In genomic region chr2:234430892-234431291, GRCh38 we compare ENCODE assay signal across 22 cellular contexts.
DNase-seq lines count a peak whose midpoint lies in the region; ATAC-seq and TF ChIP-seq lines count a peak whose summit lies in the region.
"Had no signal": no experiment of that assay in that cellular context is flagged by ENCODE, and none has a peak within 500 bp of the region (broad histone marks: within the 10 kb centered on the region; RNA-seq: fewer than 3 reads in every experiment).

No MANE protein-coding gene starts in this region.

- H3K9me3 ChIP-seq in breast epithelium: no peaks in the 10 kb centered on the region
- no peaks in the 10 kb centered on the region for H3K9me3 ChIP-seq in Panc1 (ENCODE audit: control insufficient read depth, insufficient read depth, low read depth, low read length)
- H3K9me3 ChIP-seq in mesenchymal stem cell (ENCODE audit: control insufficient read depth, low read length): no peaks in the 10 kb centered on the region
- H3K9me3 ChIP-seq in gastrocnemius medialis: no peaks in the 10 kb centered on the region
- H3K9me3 ChIP-seq in left lung: no peaks in the 10 kb centered on the region
- no peaks in the 10 kb centered on the region for H3K9me3 ChIP-seq in MG63
- H3K9me3 ChIP-seq: BE2C had no signal

- no peaks in the 10 kb centered on the region for H3K36me3 ChIP-seq in breast epithelium
- H3K36me3 ChIP-seq in Panc1 (ENCODE audit: control insufficient read depth, insufficient read depth, low read length): no peaks in the 10 kb centered on the region
- H3K36me3 ChIP-seq in mesenchymal stem cell (ENCODE audit: control insufficient read depth in 1 of 2, insufficient read depth in 2 of 2, low read depth in 1 of 2, low read length in 2 of 2): no peaks in the 10 kb centered on the region
- no peaks in the 10 kb centered on the region for H3K36me3 ChIP-seq in gastrocnemius medialis
- no peaks in the 10 kb centered on the region for H3K36me3 ChIP-seq in left lung
- no peaks in the 10 kb centered on the region for H3K36me3 ChIP-seq in MG63
- H3K36me3 ChIP-seq: BE2C had no signal

- no peaks in the 10 kb centered on the region for H3K4me1 ChIP-seq in breast epithelium
- H3K4me1 ChIP-seq in Panc1 (ENCODE audit: control insufficient read depth, insufficient read depth, low read length): peaks cover 2% of the 10 kb centered on the region; the same call in 1 of the 2 replicates
- peaks cover 5% of the 10 kb centered on the region for H3K4me1 ChIP-seq in mesenchymal stem cell (ENCODE audit: control insufficient read depth, insufficient read depth, low read depth, low read length)
- H3K4me1 ChIP-seq in gastrocnemius medialis: no peaks in the 10 kb centered on the region
- H3K4me1 ChIP-seq in left lung: peaks cover 0 to 25% of the 10 kb centered on the region in 2 donors
- H3K4me1 ChIP-seq: BE2C had no signal

- ATAC-seq in Panc1 (no peak), gastrocnemius medialis (no peak), left lung (no peak)
- no peak for ATAC-seq in stimulated activated effector memory CD8-positive, alpha-beta T cell treated with anti-CD3 and anti-CD28 coated beads, Interleukin-12 subunit alpha, Interleukin-12 subunit beta, amount 100 ng/mL, for 72 hours
- ATAC-seq: SK-N-SH treated with all-trans-retinoic acid at 6 μM for 48 hours had no signal

- in situ Hi-C loops in Panc1 (cut with HindIII; ENCODE audit: low pct_unique_long_range_greater_than_20kb, low sequenced_read_pairs) (no loop called here), gastrocnemius medialis (cut with MboI; ENCODE audit: low sequenced_read_pairs in 4 of 4) (no loop called here)

- intact Hi-C loops in MCF 10A (cut with micrococcal nuclease) (no loop called here), breast epithelium (cut with DNase I; ENCODE audit: low total_unique reads) (no loop called here), Panc1 (cut with micrococcal nuclease; ENCODE audit: unreplicated experiment) (no loop called here), gastrocnemius medialis (cut with DNase I; ENCODE audit: low total_unique reads) (no loop called here), left lung (cut with DNase I) (no loop called here)

- no peak overlapping the region for H2BK5ac ChIP-seq in mesenchymal stem cell (ENCODE audit: low read depth, low read length, poor library complexity, severe bottlenecking)

- H3K9me3 Mint-ChIP-seq in MCF 10A (ENCODE audit: unreplicated experiment): no peaks in the 10 kb centered on the region
- H3K9me3 Mint-ChIP-seq in stimulated activated effector memory CD8-positive, alpha-beta T cell treated with anti-CD3 and anti-CD28 coated beads, Interleukin-12 subunit alpha, Interleukin-12 subunit beta, amount 100 ng/mL, for 72 hours: no peaks in the 10 kb centered on the region

- no peak overlapping the region for H3K27ac ChIP-seq in breast epithelium
- 0 out of 2 replicates have a peak overlapping the region, but pooled peaks have one; percentile 2 for H3K27ac ChIP-seq in Panc1 (ENCODE audit: low read length)
- no peak overlapping the region for H3K27ac ChIP-seq in mesenchymal stem cell (ENCODE audit: low read length, poor library complexity, severe bottlenecking)
- no peak overlapping the region for H3K27ac ChIP-seq in gastrocnemius medialis
- no peak overlapping the region for H3K27ac ChIP-seq in left lung

- H2BK12ac ChIP-seq in mesenchymal stem cell (ENCODE audit: low read length in 2 of 2): no peak overlapping the region

- no peak overlapping the region for H2BK15ac ChIP-seq in mesenchymal stem cell (ENCODE audit: low read depth, poor library complexity, severe bottlenecking)

- no peaks in the 10 kb centered on the region for H3K27me3 Mint-ChIP-seq in MCF 10A (ENCODE audit: insufficient read depth, unreplicated experiment)

- H3K4ac ChIP-seq in mesenchymal stem cell (ENCODE audit: low read depth in 1 of 2, low read length in 2 of 2): no peak overlapping the region

- peaks cover 6% of the 10 kb centered on the region for H3K4me1 Mint-ChIP-seq in MCF 10A (ENCODE audit: insufficient read depth, unreplicated experiment)
- peaks cover 51% of the 10 kb centered on the region for H3K4me1 Mint-ChIP-seq in stimulated activated effector memory CD8-positive, alpha-beta T cell treated with anti-CD3 and anti-CD28 coated beads, Interleukin-12 subunit alpha, Interleukin-12 subunit beta, amount 100 ng/mL, for 72 hours

- H2AK5ac ChIP-seq in mesenchymal stem cell (ENCODE audit: low read length, severe bottlenecking): peak overlapping the region; percentile 39

- peak overlapping the region; percentile 59 for H3K27ac Mint-ChIP-seq in MCF 10A (ENCODE audit: low read depth, unreplicated experiment)
- peak overlapping the region; percentile 49 for H3K27ac Mint-ChIP-seq in stimulated activated effector memory CD8-positive, alpha-beta T cell treated with anti-CD3 and anti-CD28 coated beads, Interleukin-12 subunit alpha, Interleukin-12 subunit beta, amount 100 ng/mL, for 72 hours

- no peak overlapping the region for H3K9ac ChIP-seq in mesenchymal stem cell (ENCODE audit: low read length)

- no peak overlapping the region for H3K4me3 ChIP-seq in breast epithelium
- no peak overlapping the region for H3K4me3 ChIP-seq in Panc1 (ENCODE audit: low read depth in 2 of 2, low read length in 2 of 2)
- no peak overlapping the region for H3K4me3 ChIP-seq in mesenchymal stem cell (ENCODE audit: insufficient read depth in 1 of 2, low read depth in 1 of 2, low read length in 2 of 2)
- no peak overlapping the region for H3K4me3 ChIP-seq in gastrocnemius medialis
- no peak overlapping the region for H3K4me3 ChIP-seq in left lung
- no peak overlapping the region for H3K4me3 ChIP-seq in MG63

- BruUV-seq in MCF 10A (replicated peaks; lab: Mats Ljungman, UMichigan) (no TSS peak), Panc1 (replicated peaks; lab: Mats Ljungman, UMichigan) (no TSS peak)

- WGBS in mesenchymal stem cell: 20% methylated on average over 1 of the region's 2 CpGs

- H3K27me3 ChIP-seq in breast epithelium (no peaks in the 10 kb centered on the region), Panc1 (ENCODE audit: control insufficient read depth, insufficient read depth, low read length) (no peaks in the 10 kb centered on the region), mesenchymal stem cell (ENCODE audit: control insufficient read depth in 1 of 2, insufficient read depth in 1 of 2, low read length in 2 of 2) (no peaks in the 10 kb centered on the region), gastrocnemius medialis (no peaks in the 10 kb centered on the region), left lung (no peaks in the 10 kb centered on the region), MG63 (no peaks in the 10 kb centered on the region)
- H3K27me3 ChIP-seq: BE2C had no signal

- CTCF ChIA-PET in MCF 10A (lab: Yijun Ruan, JAX): no interaction called here
- CTCF ChIA-PET in Panc1 (lab: Charles Lee): no interaction called here

- no peak overlapping the region for H3K23ac ChIP-seq in mesenchymal stem cell (ENCODE audit: low read length in 2 of 2)

- H2AFZ ChIP-seq in mesenchymal stem cell (ENCODE audit: low read depth, low read length): no peak overlapping the region

- H3K36me3 Mint-ChIP-seq in MCF 10A (ENCODE audit: insufficient read depth, unreplicated experiment): peaks cover 6% of the 10 kb centered on the region
- H3K36me3 Mint-ChIP-seq in stimulated activated effector memory CD8-positive, alpha-beta T cell treated with anti-CD3 and anti-CD28 coated beads, Interleukin-12 subunit alpha, Interleukin-12 subunit beta, amount 100 ng/mL, for 72 hours: peaks cover 8% of the 10 kb centered on the region

- no peak overlapping the region for H3K18ac ChIP-seq in mesenchymal stem cell (ENCODE audit: low read depth in 1 of 2, low read length in 2 of 2)

- no peak overlapping the region for H3K4me3 Mint-ChIP-seq in MCF 10A (ENCODE audit: unreplicated experiment)
- no peak overlapping the region for H3K4me3 Mint-ChIP-seq in stimulated activated effector memory CD8-positive, alpha-beta T cell treated with anti-CD3 and anti-CD28 coated beads, Interleukin-12 subunit alpha, Interleukin-12 subunit beta, amount 100 ng/mL, for 72 hours

- POLR2A ChIA-PET in MCF 10A (lab: Yijun Ruan, JAX) (interaction anchor here (0.6 kb wide), 1 partner anchor 32 kb away, joined by 3 read pairs; no protein-coding TSS in a partner anchor), Panc1 (lab: Charles Lee) (interaction anchor here (0.6 kb wide), 1 partner anchor 138 kb away, joined by 4 read pairs; no protein-coding TSS in a partner anchor)

- no peak overlapping the region for H4K91ac ChIP-seq in mesenchymal stem cell (ENCODE audit: low read length)

- no peak overlapping the region for H2BK120ac ChIP-seq in mesenchymal stem cell (ENCODE audit: low read depth, low read length)

- DNase-seq in MCF 10A (ENCODE audit: unreplicated experiment): no peak
- no peak for DNase-seq in breast epithelium (ENCODE audit: low spot score in 2 of 2)
- DNase-seq in Panc1 (ENCODE audit: low read depth, low spot score): no peak
- no peak for DNase-seq in mesenchymal stem cell
- DNase-seq in stimulated activated effector memory CD8-positive, alpha-beta T cell treated with anti-CD3 and anti-CD28 coated beads, Interleukin-12 subunit alpha, Interleukin-12 subunit beta, amount 100 ng/mL, for 72 hours (ENCODE audit: low spot score in 2 of 2): no peak
- no peak for DNase-seq in gastrocnemius medialis
- no peak for DNase-seq in left lung
- DNase-seq in MG63: no peak
- DNase-seq: BE2C, DMS79, HCEC 1CT, KBM-7, NCI-H1417, NCI-H187, NCI-H2107, NCI-H2227 treated with DMSO at 0.1 percent for 48 hours, NCI-H510A treated with DMSO at 0.1 percent for 48 hours, NCI-H82, OCI-M1, RPMI8226, SHP77 treated with DMSO at 0.1 percent for 48 hours had no signal

- no peaks in the 10 kb centered on the region for H3K79me1 ChIP-seq in mesenchymal stem cell (replicated peaks; ENCODE audit: low read length, poor library complexity, severe bottlenecking)

- no peak for TF ChIP-seq POLR2A in breast epithelium (IDR thresholded peaks at IDR 0.05)
- no peak for TF ChIP-seq POLR2A in gastrocnemius medialis (IDR thresholded peaks at IDR 0.05)

- no peak overlapping the region for H4K8ac ChIP-seq in mesenchymal stem cell (ENCODE audit: low read length)

- H3K14ac ChIP-seq in mesenchymal stem cell (ENCODE audit: low read length in 2 of 2): no peak overlapping the region

- TF ChIP-seq CTCF in MCF 10A (IDR thresholded peaks at IDR 0.05; ENCODE audit: unreplicated experiment) (no peak), breast epithelium (IDR thresholded peaks at IDR 0.05) (no peak), Panc1 (IDR thresholded peaks at IDR 0.05) (no peak), gastrocnemius medialis (IDR thresholded peaks at IDR 0.05 in 4 of 5, conservative IDR thresholded peaks at IDR 0.05 in 1 of 5) (no peak), left lung (IDR thresholded peaks at IDR 0.05) (no peak)

- H3K4me2 ChIP-seq in mesenchymal stem cell (ENCODE audit: low read length, poor library complexity, severe bottlenecking): no peak overlapping the region
